Comparison of ENCODE assay signal across 8 cellular contexts in the genomic region with DNA sequence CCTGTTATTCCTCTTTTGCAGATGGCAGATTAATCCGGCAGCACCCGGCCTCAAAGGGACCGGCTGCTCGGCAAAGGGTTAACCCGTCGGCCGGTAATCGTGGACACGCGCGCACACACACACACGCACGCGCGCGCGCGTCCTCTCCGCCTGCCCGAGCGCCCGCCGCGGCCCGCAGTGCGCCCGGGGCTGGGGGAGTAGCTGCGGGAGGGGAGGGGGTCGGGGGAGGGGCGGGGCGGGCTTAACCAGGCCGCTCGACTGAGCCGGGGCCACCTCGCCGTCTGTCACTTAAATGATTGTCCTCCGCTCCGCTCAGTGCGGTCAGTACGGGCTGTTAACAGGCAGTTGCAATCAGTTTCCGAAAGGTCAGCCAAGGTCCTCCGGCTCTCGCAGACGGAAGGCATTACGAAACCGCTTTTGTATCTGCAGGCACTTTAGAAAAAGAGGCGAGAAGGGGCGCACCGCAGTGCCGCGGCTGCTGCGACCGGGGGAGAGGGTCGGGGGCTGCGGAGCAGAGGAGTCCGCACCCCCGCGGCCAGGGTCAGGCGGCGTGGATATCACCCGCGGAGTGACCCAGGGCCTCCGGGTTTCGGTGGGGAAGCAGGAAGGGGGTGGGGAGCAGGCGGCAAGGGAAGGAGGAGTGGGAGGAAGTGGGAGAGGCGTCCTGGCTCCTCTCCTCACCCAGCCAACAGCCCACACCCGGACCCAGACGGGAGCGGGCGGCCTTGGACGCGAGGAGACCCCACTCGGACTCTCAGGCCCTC. TPM values are rescaled to one million over a fixed set of nuclear protein-coding genes. Genes with fewer than 3 reads are reported as not detected.
DNase-seq lines count a peak whose midpoint lies in the region; ATAC-seq, FAIRE-seq and TF ChIP-seq lines count a peak whose summit lies in the region.

No MANE protein-coding gene starts in this region.

- no TSS peak for BruUV-seq in K562 (replicated peaks; lab: Mats Ljungman, UMichigan)

- H2AFZ ChIP-seq in OCI-LY3 (ENCODE audit: low read depth, low read length) (no peak overlapping the region), K562 (ENCODE audit: low read depth, low read length) (no peak overlapping the region)

- H3K27ac Mint-ChIP-seq in stimulated activated naive B cell treated with anti-CD40 and anti-IgM and Interleukin-4, amounts not matched to agents 10 μg/mL and 1 μg/mL and 100 μg/mL, for 72 hours: peak overlapping the region; percentile 91

- H3K4me2 ChIP-seq in OCI-LY3 (ENCODE audit: low read length) (peak overlapping the region; percentile 98), K562 (ENCODE audit: insufficient read depth, low read length) (peak overlapping the region; percentile 83)

- TF ChIP-seq RAD21 in K562 (CRISPR knock-in tag; conservative IDR thresholded peaks at IDR 0.05 in 1 of 2, IDR thresholded peaks at IDR 0.05 in 1 of 2): no peak

- H3K36me3 ChIP-seq in OCI-LY3 (replicated peaks; ENCODE audit: low read depth, low read length) (no peaks in the 10 kb centered on the region), K562 (ENCODE audit: control insufficient read depth, insufficient read depth, low read length) (peaks cover 6% of the 10 kb centered on the region; the same call in 1 of the 3 replicates)

- H3K4me1 Mint-ChIP-seq in stimulated activated naive B cell treated with anti-CD40 and anti-IgM and Interleukin-4, amounts not matched to agents 10 μg/mL and 1 μg/mL and 100 μg/mL, for 72 hours: peaks cover 17 to 48% of the 10 kb centered on the region in 2 donors

- in situ Hi-C loops in ACHN (cut with HindIII; ENCODE audit: low pct_ligation_motif_present, low pct_unique_long_range_greater_than_20kb, low sequenced_read_pairs) (no loop called here), K562 (cut with MboI) (loop anchor here (10.0 kb wide), 1 partner anchor 50 kb away; no protein-coding TSS in a partner anchor)

- H3K9me3 ChIP-seq in OCI-LY3 (ENCODE audit: insufficient read depth, low read length) (no peaks in the 10 kb centered on the region), K562 (replicated peaks; ENCODE audit: control insufficient read depth, insufficient read depth, low read depth, low read length) (no peaks in the 10 kb centered on the region)

- H3K27me3 ChIP-seq in OCI-LY3 (ENCODE audit: low read depth, low read length) (no peaks in the 10 kb centered on the region), K562 (ENCODE audit: control insufficient read depth in 2 of 2, insufficient read depth in 2 of 2, low read length in 2 of 2) (no peaks in the 10 kb centered on the region)

- H3K4me3 ChIP-seq in OCI-LY3 (ENCODE audit: low read length): peak overlapping the region; percentile 83
- peak overlapping the region; percentile 45 for H3K4me3 ChIP-seq in K562

- intact Hi-C loops in K562 (cut with micrococcal nuclease): loop anchor here (2.0 kb wide), 2 partner anchors 14 to 48 kb away; no protein-coding TSS in a partner anchor

- H3K4me1 ChIP-seq in OCI-LY3 (ENCODE audit: low read length) (peaks cover 26% of the 10 kb centered on the region), K562 (replicated peaks in 1 of 2; ENCODE audit: control insufficient read depth in 2 of 2, insufficient read depth in 2 of 2, low read length in 2 of 2) (peaks cover 20 to 69% of the 10 kb centered on the region in 2 experiments)

- peak; percentile 74 for ATAC-seq in K562
- ATAC-seq in stimulated activated naive B cell treated with anti-CD40 and anti-IgM and Interleukin-4, amounts not matched to agents 10 μg/mL and 1 μg/mL and 100 μg/mL, for 72 hours (replicated peaks): no peak

- H3K27ac ChIP-seq in OCI-LY3 (ENCODE audit: low read length) (0 out of 2 replicates have a peak overlapping the region, but pooled peaks have one; percentile 91), K562 (ENCODE audit: extremely low read depth, low read depth, low read length) (peak overlapping the region; percentile 97)

- no peak for TF ChIP-seq CTCF in OCI-LY3 (IDR thresholded peaks at IDR 0.05; ENCODE audit: low read depth, low read length)
- no peak for TF ChIP-seq CTCF in K562 (IDR thresholded peaks at IDR 0.05 in 2 of 3, conservative IDR thresholded peaks at IDR 0.05 in 1 of 3; ENCODE audit: insufficient read depth in 2 of 3, low read depth in 1 of 3, low read length in 3 of 3)

- H3K9me3 Mint-ChIP-seq in stimulated activated naive B cell treated with anti-CD40 and anti-IgM and Interleukin-4, amounts not matched to agents 10 μg/mL and 1 μg/mL and 100 μg/mL, for 72 hours: no peaks in the 10 kb centered on the region

- peak overlapping the region; percentile 81 to 84 for H3K4me3 Mint-ChIP-seq in stimulated activated naive B cell treated with anti-CD40 and anti-IgM and Interleukin-4, amounts not matched to agents 10 μg/mL and 1 μg/mL and 100 μg/mL, for 72 hours

- no peaks in the 10 kb centered on the region for H3K36me3 Mint-ChIP-seq in stimulated activated naive B cell treated with anti-CD40 and anti-IgM and Interleukin-4, amounts not matched to agents 10 μg/mL and 1 μg/mL and 100 μg/mL, for 72 hours

- FAIRE-seq in GM12892 (lab: Jason Lieb, UNC) (peak; percentile 86), K562 (lab: Jason Lieb, UNC) (peak; percentile 97)

- no peak for TF ChIP-seq POLR2A in GM12892 (IDR thresholded peaks at IDR 0.05; ENCODE audit: low read depth, low read length)
- TF ChIP-seq POLR2A in K562 (conservative IDR thresholded peaks at IDR 0.05): 0 out of 2 replicates have a peak, but pooled peaks have one; percentile 51

- H3K9ac ChIP-seq in OCI-LY3 (ENCODE audit: low read length): peak overlapping the region; percentile 81
- H3K9ac ChIP-seq in K562 (ENCODE audit: insufficient read depth in 1 of 2, low read depth in 2 of 2, low read length in 2 of 2): peak overlapping the region; percentile 78 to 93

- peak; percentile 81 for TF ChIP-seq EP300 in K562 (IDR thresholded peaks at IDR 0.05; ENCODE audit: low read length)

- DNase-seq in ACHN: peak; percentile 24
- DNase-seq in GM12892 (ENCODE audit: insufficient read length): no peak
- DNase-seq in K562 (ENCODE audit: extremely low read depth in 1 of 4, low spot score in 3 of 4): peak; percentile 72 to 93 (median 84)
- DNase-seq in islet precursor cell: peak; percentile 90
- no peak for DNase-seq in stimulated activated naive B cell treated with anti-CD40 and anti-IgM and Interleukin-4, amounts not matched to agents 10 μg/mL and 1 μg/mL and 100 μg/mL, for 72 hours
- no peak for DNase-seq in stimulated activated CD4-positive, alpha-beta T cell treated with anti-CD3 and anti-CD28 coated beads, Interleukin-15, amount 100 ng/mL, for 24 hours
- DNase-seq in germinal center (ENCODE audit: low spot score): no peak

- H3K79me2 ChIP-seq in OCI-LY3 (ENCODE audit: low read length) (no peaks in the 10 kb centered on the region), K562 (ENCODE audit: control insufficient read depth, insufficient read depth, low read length) (peaks cover 48% of the 10 kb centered on the region)

- CTCF ChIA-PET in K562 (lab: Yijun Ruan, JAX; ENCODE audit: low intra/inter-chr PET ratio): interaction anchor here (1.0 kb wide), 1 partner anchor 56 kb away, joined by 4 read pairs; no protein-coding TSS in a partner anchor

- no peaks in the 10 kb centered on the region for H4K20me1 ChIP-seq in OCI-LY3 (ENCODE audit: insufficient read depth, low read length)
- no peaks in the 10 kb centered on the region for H4K20me1 ChIP-seq in K562 (replicated peaks; ENCODE audit: control insufficient read depth, insufficient read depth, low read length)

- POLR2A ChIA-PET in K562 (lab: Yijun Ruan, JAX): interaction anchor here (0.6 to 2.1 kb wide), 9 partner anchors 10 to 131 kb away, joined by 3 to 6 read pairs (median 4); no protein-coding TSS in a partner anchor

- no peaks in the 10 kb centered on the region for H3K9me1 ChIP-seq in K562 (ENCODE audit: control insufficient read depth, insufficient read depth, low read length)

- under 1% methylated on average over 24 of the region's 73 CpGs for WGBS in K562 (ENCODE audit: insufficient coverage, low coverage, missing lambda C conversion rate)

- peaks cover 0 to 15% of the 10 kb centered on the region in 2 donors for H3K27me3 Mint-ChIP-seq in stimulated activated naive B cell treated with anti-CD40 and anti-IgM and Interleukin-4, amounts not matched to agents 10 μg/mL and 1 μg/mL and 100 μg/mL, for 72 hours

TF ChIP-seq in K562, 482 proteins besides CTCF, POLR2A, EP300 and RAD21 (continues in another document):
- peak; percentile 55 for TF ChIP-seq TBP (optimal IDR thresholded peaks at IDR 0.05; ENCODE audit: low read depth, low read length)
- peak; percentile 60 for TF ChIP-seq PCBP1 (IDR thresholded peaks at IDR 0.05; ENCODE audit: low read depth, low read length, poor library complexity, severe bottlenecking)
- no peak for TF ChIP-seq SAFB2 (IDR thresholded peaks at IDR 0.05; ENCODE audit: borderline replicate concordance, low read depth, low read length, severe bottlenecking)
- TF ChIP-seq FOSL1 (tag; conservative IDR thresholded peaks at IDR 0.05): peak; percentile 25; the same call in 1 of the 2 replicates
- TF ChIP-seq POLR2AphosphoS5 (IDR thresholded peaks at IDR 0.05; ENCODE audit: control insufficient read depth, insufficient read depth, low read depth, low read length): peak; percentile 64
- TF ChIP-seq ELF1 (tag; IDR thresholded peaks at IDR 0.05): 0 out of 2 replicates have a peak, but pooled peaks have one; percentile 18
- TF ChIP-seq PHF20 (IDR thresholded peaks at IDR 0.05; ENCODE audit: partially characterized antibody): peak; percentile 27
- peak; percentile 73; the same call in 1 of the 2 replicates for TF ChIP-seq SPI1 (IDR thresholded peaks at IDR 0.05; ENCODE audit: borderline replicate concordance, low read depth, low read length)
- TF ChIP-seq L3MBTL2 (IDR thresholded peaks at IDR 0.05): 0 out of 2 replicates have a peak, but pooled peaks have one; percentile 25

RNA-seq across cellular contexts. Expression of gene BCOR, which starts 57.3 kb away (rescaled TPM):
- 9.0 TPM for polyA plus RNA-seq in GM12892 (2012; ENCODE audit: missing spikeins)
- total RNA-seq in K562 (2011; cell fraction: chromatin; rRNA removed; ENCODE audit: low replicate concordance): 128 and 140 TPM in 2 replicates
- 71.6 and 74.4 TPM in 2 replicates for total RNA-seq in K562 (2011; cell fraction: nucleolus; rRNA removed)
- 97.0 and 135 TPM in 2 replicates for total RNA-seq in K562 (2011; cell fraction: nucleoplasm; rRNA removed)
- 73.7 and 76.0 TPM in 2 replicates for total RNA-seq in K562 (2014; rRNA removed)
- 37.6 and 37.9 TPM in 2 replicates for total RNA-seq in K562 (2014; rRNA removed; fragmentation: Illumina TruSeq; extraction: Trizol)
- 33.0 and 36.6 TPM in 2 replicates for total RNA-seq in K562 (2015; rRNA removed; fragmentation: Illumina TruSeq; extraction: Trizol)
- total RNA-seq in K562 (2021): 98.3 and 113 TPM in 2 replicates
- 27.5 and 28.1 TPM in 2 replicates for polyA plus RNA-seq in K562 (2011; rRNA removed)
- polyA plus RNA-seq in K562 (2011; cell fraction: cytosol; rRNA removed): 30.1 and 38.0 TPM in 2 replicates
- polyA plus RNA-seq in K562 (2011; cell fraction: nucleus; rRNA removed): 64.0 and 93.7 TPM in 2 replicates
- polyA plus RNA-seq in K562 (2012): 72.8 and 76.1 TPM in 2 replicates
- polyA plus RNA-seq in K562 (2014; fragmentation: Illumina TruSeq; extraction: Trizol): 88.1 and 98.5 TPM in 2 replicates
- polyA plus RNA-seq in K562 (2014; fragmentation: Nextera tagmentation; extraction: Ambion mirVana): 10 to 100 TPM; 32.0 to 37.4 TPM
- polyA plus RNA-seq in K562 (2014; rRNA removed): 44.4 and 64.6 TPM in 2 replicates
- polyA minus RNA-seq in K562 (2011; rRNA and poly(A)+ RNA removed): 40.5 and 49.5 TPM in 2 replicates
- polyA minus RNA-seq in K562 (2011; cell fraction: cytosol; rRNA and poly(A)+ RNA removed): 105 and 120 TPM in 2 replicates
- polyA minus RNA-seq in K562 (2011; cell fraction: nucleus; rRNA and poly(A)+ RNA removed): 36.9 and 50.0 TPM in 2 replicates

Comparison
In these comparisons a context has a peak if more than half of its experiments do, and no peak if none do; other contexts are left out.
1. DNase-seq: peak in ACHN (single experiment), K562 (4 of 4) and islet precursor cell (single experiment); none in GM12892 (single experiment), stimulated activated naive B cell treated with anti-CD40 and anti-IgM and Interleukin-4, amounts not matched to agents 10 μg/mL and 1 μg/mL and 100 μg/mL, for 72 hours (single experiment), stimulated activated CD4-positive, alpha-beta T cell treated with anti-CD3 and anti-CD28 coated beads, Interleukin-15, amount 100 ng/mL, for 24 hours (single experiment) and germinal center (single experiment).